ENCODE assay signal across 8 cellular contexts in the genomic region with DNA sequence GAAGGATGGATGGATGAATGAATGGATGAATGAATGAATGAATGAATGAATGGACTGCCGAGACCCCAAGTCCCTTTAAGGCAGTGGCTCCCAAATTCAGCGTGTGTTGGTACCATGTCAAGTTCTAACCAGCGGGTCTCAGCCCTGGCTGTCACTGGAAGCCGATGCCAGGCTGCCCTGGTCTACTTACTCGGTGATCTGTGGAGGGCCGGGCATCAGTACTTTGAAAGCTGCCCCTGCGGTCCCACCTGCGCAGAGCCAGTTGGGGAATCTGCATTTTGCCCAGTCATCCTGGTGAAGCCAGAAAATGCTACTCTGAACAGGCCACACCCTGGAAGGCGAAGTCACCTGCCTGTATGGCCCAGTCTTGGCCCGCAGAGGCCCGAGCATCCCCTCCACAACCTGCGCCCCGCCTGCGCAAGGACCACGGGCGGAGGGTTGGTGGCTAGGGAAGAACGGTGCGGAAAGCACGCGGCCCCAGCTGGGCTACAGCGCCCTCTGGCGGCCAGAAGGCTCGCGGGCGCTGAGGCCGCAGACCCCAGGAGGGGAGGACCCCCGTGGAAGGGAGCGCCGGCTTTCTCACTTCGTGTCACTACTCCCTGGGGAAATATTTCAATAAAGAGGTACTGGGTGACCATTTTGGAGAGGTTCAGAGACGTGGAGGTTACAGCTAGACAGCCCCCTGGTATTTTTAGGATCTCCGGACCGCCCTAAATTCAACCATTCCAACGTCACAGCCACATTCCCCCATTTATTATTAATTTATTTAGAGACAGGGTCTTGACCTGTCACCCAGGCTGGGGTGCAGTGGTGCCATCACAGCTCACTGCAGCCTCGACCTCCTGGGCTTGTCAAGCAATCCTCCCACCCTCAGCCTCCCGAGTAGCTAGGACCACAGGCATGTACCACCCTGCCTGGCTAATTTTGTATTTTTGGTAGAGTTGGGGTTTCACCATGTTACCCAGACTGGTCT. TPM values are rescaled to one million over a fixed set of nuclear protein-coding genes. Genes with fewer than 3 reads are reported as not detected.
DNase-seq lines count a peak whose midpoint lies in the region; ATAC-seq, FAIRE-seq and TF ChIP-seq lines count a peak whose summit lies in the region.

No MANE protein-coding gene starts in this region.

- H3K4me3 ChIP-seq in GM12878, result no peak overlapping the region; the same call in 1 of the 2 replicates

- ATAC-seq in GM12878 (peak; percentile 77), HG03439 (IDR thresholded peaks at IDR 0.05; ENCODE audit: unreplicated experiment) (no peak)

- peaks cover 43% of the 10 kb centered on the region for H3K4me1 ChIP-seq in GM12878 (ENCODE audit: control insufficient read depth, insufficient read depth, low read length)

- H3K79me2 ChIP-seq in GM12878 (ENCODE audit: control insufficient read depth, insufficient read depth, low read length), result peaks cover 8% of the 10 kb centered on the region

- 20% methylated on average over 36 of the region's 36 CpGs for WGBS in GM12878 (ENCODE audit: insufficient coverage, insufficient replicate concordance, low lambda C conversion rate, missing lambda C conversion rate)

- no peak for TF ChIP-seq EP300 in GM12878 (IDR thresholded peaks at IDR 0.05; ENCODE audit: borderline replicate concordance in 1 of 2, control insufficient read depth in 1 of 2, low read depth in 2 of 2, low read length in 2 of 2)

- peak overlapping the region; percentile 79 for H2AFZ ChIP-seq in GM12878 (ENCODE audit: control insufficient read depth, low read depth, low read length)

- TF ChIP-seq RAD21 in GM12878 (IDR thresholded peaks at IDR 0.05; ENCODE audit: insufficient read depth, low read depth, low read length), result peak; percentile 95

- no peaks in the 10 kb centered on the region for H3K27me3 ChIP-seq in GM12878 (replicated peaks in 1 of 2; ENCODE audit: control insufficient read depth in 2 of 2, insufficient read depth in 2 of 2, low read length in 1 of 2)

- intact Hi-C loops in GM12878 (cut with micrococcal nuclease; ENCODE audit: unreplicated experiment), result loop anchor here (1.0 to 2.0 kb wide), 3 partner anchors 33 to 82 kb away; no protein-coding TSS in a partner anchor

- no peak for FAIRE-seq in GM12878 (lab: Jason Lieb, UNC)

- 0 out of 2 replicates have a peak overlapping the region, but pooled peaks have one; percentile 78 for H3K9ac ChIP-seq in GM12878 (ENCODE audit: control insufficient read depth, insufficient read depth, low read length)

- POLR2A ChIA-PET in GM12878 (lab: Charles Lee), result interaction anchor here (0.7 to 2.6 kb wide), 18 partner anchors 9 to 149 kb away, joined by 3 to 21 read pairs (median 4); partner anchors contain the start of gene PRKCD

- in situ Hi-C loops in G401 (cut with HindIII; ENCODE audit: low sequenced_read_pairs), result no loop called here
- in situ Hi-C loops in GM12878 (cut with MboI), result loop anchor here (5.0 kb wide), 1 partner anchor 64 kb away; the partner anchor contains the start of gene RFT1

- no TSS peak for BruUV-seq in GM12878 (replicated peaks; lab: Mats Ljungman, UMichigan)

- peak overlapping the region; percentile 62 for H3K4me2 ChIP-seq in GM12878 (ENCODE audit: control insufficient read depth, insufficient read depth)

- peaks cover 9 to 12% of the 10 kb centered on the region in 2 experiments; a peak in 2 of 4 replicates for H3K36me3 ChIP-seq in GM12878 (ENCODE audit: control insufficient read depth in 2 of 2, insufficient read depth in 2 of 2, low read length in 1 of 2)

- peak overlapping the region; percentile 85 for H3K27ac ChIP-seq in GM12878 (ENCODE audit: control insufficient read depth, insufficient read depth)

- CTCF ChIA-PET in GM12878 (lab: Yijun Ruan, JAX), result interaction anchor here (0.7 to 11.3 kb wide), 30 partner anchors 12 to 209 kb away, joined by 3 to 476 read pairs (median 5); partner anchors contain the start of genes PRKCD and RFT1

- TF ChIP-seq POLR2A in GM12878 (IDR thresholded peaks at IDR 0.05; ENCODE audit: low read depth, low read length), result no peak; the same call in 1 of the 2 replicates

- no peaks in the 10 kb centered on the region for H4K20me1 ChIP-seq in GM12878 (ENCODE audit: control insufficient read depth, insufficient read depth)

- RAD21 ChIA-PET in GM12878 (lab: Charles Lee; ENCODE audit: unreplicated experiment), result interaction anchor here (0.7 to 5.2 kb wide), 26 partner anchors 8 to 150 kb away, joined by 3 to 151 read pairs (median 6); partner anchors contain the start of gene PRKCD

- SMC1A ChIA-PET in GM12878 (lab: Charles Lee; ENCODE audit: uncharacterized antibody, unreplicated experiment), result interaction anchor here (0.6 to 8.2 kb wide), 29 partner anchors 15 to 1224 kb away, joined by 3 to 227 read pairs (median 5); partner anchors contain the start of genes PRKCD and RFT1

- H3K9me3 ChIP-seq in GM12878 (replicated peaks; ENCODE audit: control insufficient read depth, insufficient read depth, low read length), result no peaks in the 10 kb centered on the region

- peak; percentile 98 to 99 (median 99); a peak in 5 of 6 replicates for TF ChIP-seq CTCF in GM12878 (IDR thresholded peaks at IDR 0.05 in 2 of 3, conservative IDR thresholded peaks at IDR 0.05 in 1 of 3; ENCODE audit: control insufficient read depth in 2 of 3, extremely low read depth in 1 of 3, insufficient read depth in 1 of 3, low read depth in 3 of 3, low read length in 3 of 3)

- DNase-seq in G401 (ENCODE audit: low spot score), result peak; percentile 24
- DNase-seq in HT-29 (ENCODE audit: low spot score), result peak; percentile 47
- peak; percentile 23 to 59 (median 39) for DNase-seq in T-helper 2 cell
- DNase-seq in GM12878 (ENCODE audit: low read depth, low spot score), result no peak
- DNase-seq in islet precursor cell, result peak; percentile 76
- peak; percentile 65 for DNase-seq in stimulated activated CD4-positive, alpha-beta T cell treated with anti-CD3 and anti-CD28 coated beads, Interleukin-4, amount 100 ng/mL, for 1 hour
- DNase-seq in DMS153 treated with DMSO at 0.1 percent for 48 hours (lab: John Stamatoyannopoulos, UW; ENCODE audit: unreplicated experiment), result no peak

TF ChIP-seq in GM12878, 131 proteins besides CTCF, POLR2A, EP300 and RAD21 (continues in another document):
- TF ChIP-seq ZNF24 (IDR thresholded peaks at IDR 0.05), result peak; percentile 91
- 0 out of 2 replicates have a peak, but pooled peaks have one; percentile 27 for TF ChIP-seq FOXM1 (IDR thresholded peaks at IDR 0.05; ENCODE audit: low read depth, low read length)
- TF ChIP-seq CHD1 (IDR thresholded peaks at IDR 0.05; ENCODE audit: low read depth, low read length), result no peak
- no peak for TF ChIP-seq ATF7 (IDR thresholded peaks at IDR 0.05; ENCODE audit: low read depth)
- TF ChIP-seq SUPT20H (IDR thresholded peaks at IDR 0.05; ENCODE audit: borderline replicate concordance, control insufficient read depth, low read depth, low read length), result no peak

RNA-seq across cellular contexts. Expression of gene PRKCD, which starts 34.9 kb away (rescaled TPM):
- 14.8 and 18.9 TPM in 2 replicates for total RNA-seq in G401 (2014; rRNA removed; shearing (Covaris generic))
- total RNA-seq in HT-29 (2014; rRNA removed; shearing (Covaris generic)), result 5.2 and 5.9 TPM in 2 replicates
- total RNA-seq in GM12878 (2013; cell fraction: nucleolus; rRNA removed), result 13.2 and 14.9 TPM in 2 replicates
- total RNA-seq in GM12878 (2014; rRNA removed) (12.5 and 17.3 TPM in 2 replicates), GM12878 (2014; rRNA removed; fragmentation: Illumina TruSeq; extraction: Trizol) (28.0 TPM in 2 replicates), GM12878 (2021) (78.3 and 81.7 TPM in 2 replicates)
- 27.9 TPM for polyA plus RNA-seq in GM12878 (2011; ENCODE audit: low read depth)
- polyA plus RNA-seq in GM12878 (2011; rRNA removed) (69.0 and 114 TPM in 2 replicates), GM12878 (2014; fragmentation: Illumina TruSeq; extraction: Trizol) (79.1 and 90.0 TPM in 2 replicates), GM12878 (2014; fragmentation: Nextera tagmentation; extraction: Ambion mirVana) (10 to 100 TPM; 13.2 to 22.1 TPM), GM12878 (2014; rRNA removed) (85.7 and 90.7 TPM in 2 replicates), GM12878 (2016; fragmentation: Nextera tagmentation; extraction: Ambion mirVana) (10 to 100 TPM; 10.0 to 56.8 TPM)
- polyA plus RNA-seq in GM12878 (2011; cell fraction: cytosol; rRNA removed), result 110 and 139 TPM in 2 replicates
- polyA plus RNA-seq in GM12878 (2011; cell fraction: nucleus; rRNA removed), result 155 and 176 TPM in 2 replicates
- polyA plus RNA-seq in GM12878 (2012), result 57.8 and 64.6 TPM in 2 replicates
- polyA minus RNA-seq in GM12878 (2011; rRNA and poly(A)+ RNA removed), result 123 and 129 TPM in 2 replicates
- 34.2 and 36.8 TPM in 2 replicates for polyA minus RNA-seq in GM12878 (2011; cell fraction: cytosol; rRNA and poly(A)+ RNA removed)
- polyA minus RNA-seq in GM12878 (2011; cell fraction: nucleus; rRNA and poly(A)+ RNA removed), result 40.1 and 59.2 TPM in 2 replicates

RNA-seq across cellular contexts. Expression of gene TKT, which starts 59.9 kb away (rescaled TPM):
- total RNA-seq in G401 (2014; rRNA removed; shearing (Covaris generic)), result 976 and 1,104 TPM in 2 replicates
- 864 and 898 TPM in 2 replicates for total RNA-seq in HT-29 (2014; rRNA removed; shearing (Covaris generic))
- total RNA-seq in GM12878 (2013; cell fraction: nucleolus; rRNA removed), result 106 and 122 TPM in 2 replicates
- 331 and 385 TPM in 2 replicates for total RNA-seq in GM12878 (2014; rRNA removed)
- total RNA-seq in GM12878 (2014; rRNA removed; fragmentation: Illumina TruSeq; extraction: Trizol), result 128 and 136 TPM in 2 replicates
- total RNA-seq in GM12878 (2021), result 331 and 349 TPM in 2 replicates
- polyA plus RNA-seq in GM12878 (2011; ENCODE audit: low read depth), result 70.6 TPM
- 37.2 and 113 TPM in 2 replicates for polyA plus RNA-seq in GM12878 (2011; rRNA removed)
- 108 and 112 TPM in 2 replicates for polyA plus RNA-seq in GM12878 (2011; cell fraction: cytosol; rRNA removed)
- 176 and 234 TPM in 2 replicates for polyA plus RNA-seq in GM12878 (2011; cell fraction: nucleus; rRNA removed)
- 182 and 245 TPM in 2 replicates for polyA plus RNA-seq in GM12878 (2012)
- 49.7 and 140 TPM in 2 replicates for polyA plus RNA-seq in GM12878 (2014; fragmentation: Illumina TruSeq; extraction: Trizol)
- 10 to 100 TPM; 56.4 to 98.3 TPM for polyA plus RNA-seq in GM12878 (2014; fragmentation: Nextera tagmentation; extraction: Ambion mirVana)
- 238 and 298 TPM in 2 replicates for polyA plus RNA-seq in GM12878 (2014; rRNA removed)
- 100 to 1,000 TPM; 147 to 156 TPM for polyA plus RNA-seq in GM12878 (2016; fragmentation: Nextera tagmentation; extraction: Ambion mirVana)
- 84.9 and 143 TPM in 2 replicates for polyA minus RNA-seq in GM12878 (2011; rRNA and poly(A)+ RNA removed)
- polyA minus RNA-seq in GM12878 (2011; cell fraction: cytosol; rRNA and poly(A)+ RNA removed), result 96.5 and 97.3 TPM in 2 replicates
- 44.6 and 71.2 TPM in 2 replicates for polyA minus RNA-seq in GM12878 (2011; cell fraction: nucleus; rRNA and poly(A)+ RNA removed)

Comparison
In these comparisons a context has a peak if more than half of its experiments do, and no peak if none do; other contexts are left out.
1. DNase-seq: peak in G401 (single experiment), HT-29 (single experiment), T-helper 2 cell (5 of 5), islet precursor cell (single experiment) and stimulated activated CD4-positive, alpha-beta T cell treated with anti-CD3 and anti-CD28 coated beads, Interleukin-4, amount 100 ng/mL, for 1 hour (single experiment); none in GM12878 (single experiment) and DMS153 treated with DMSO at 0.1 percent for 48 hours (single experiment).